ENCODE assay signal across 11 cellular contexts in the genomic region with DNA sequence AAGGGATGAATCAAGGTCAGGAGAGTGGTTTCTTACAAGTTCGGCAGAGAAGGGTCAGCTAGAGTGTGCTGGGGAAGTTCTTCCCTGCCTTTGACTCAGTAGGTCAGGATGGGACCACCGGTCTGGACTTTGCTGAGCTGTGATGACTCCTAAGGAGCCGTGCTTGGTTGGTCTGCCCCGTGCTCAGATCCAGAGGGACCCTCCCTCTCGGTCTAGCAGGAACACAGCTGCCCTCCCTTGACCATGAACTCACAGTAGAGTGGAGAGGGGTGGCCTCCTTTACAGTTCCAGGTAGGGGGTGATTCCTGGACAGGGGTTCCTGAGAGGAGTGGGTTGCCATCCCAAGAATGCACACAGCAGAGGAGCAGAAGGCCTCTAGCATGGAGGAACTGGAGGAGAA. TPM values are rescaled to one million over a fixed set of nuclear protein-coding genes. Genes with fewer than 3 reads are reported as not detected.
DNase-seq lines count a peak whose midpoint lies in the region; ATAC-seq, FAIRE-seq and TF ChIP-seq lines count a peak whose summit lies in the region.
"Had no signal": no experiment of that assay in that cellular context is flagged by ENCODE, and none has a peak within 500 bp of the region (broad histone marks: within the 10 kb centered on the region; RNA-seq: fewer than 3 reads in every experiment).

No MANE protein-coding gene starts in this region.

- no peak for TF ChIP-seq CTCF in NB4 (IDR thresholded peaks at IDR 0.05; ENCODE audit: low read depth, low read length)
- TF ChIP-seq CTCF in K562 (IDR thresholded peaks at IDR 0.05 in 2 of 3, conservative IDR thresholded peaks at IDR 0.05 in 1 of 3; ENCODE audit: insufficient read depth in 2 of 3, low read depth in 1 of 3, low read length in 3 of 3) = no peak
- TF ChIP-seq CTCF in progenitor cell of endocrine pancreas (IDR thresholded peaks at IDR 0.05; ENCODE audit: unreplicated experiment) = no peak

- no peaks in the 10 kb centered on the region for H3K9me3 ChIP-seq in K562 (replicated peaks; ENCODE audit: control insufficient read depth, insufficient read depth, low read depth, low read length)
- H3K9me3 ChIP-seq: testis had no signal

- BruUV-seq in K562 (replicated peaks; lab: Mats Ljungman, UMichigan) = TSS peak; percentile 0

- H3K9ac ChIP-seq in K562 (ENCODE audit: insufficient read depth in 1 of 2, low read depth in 2 of 2, low read length in 2 of 2) = peak overlapping the region; percentile 5 to 63; a peak in 2 of 4 replicates

- peaks cover 77% of the 10 kb centered on the region for H3K36me3 Mint-ChIP-seq in activated CD4-positive, alpha-beta T cell treated with anti-CD3 and anti-CD28 coated beads, Interleukin-2, amount 10 ng/mL, durations not matched to agents 24 days and 14 days (ENCODE audit: low read depth)
- H3K36me3 Mint-ChIP-seq in progenitor cell of endocrine pancreas (ENCODE audit: insufficient read depth) = peaks cover 39% of the 10 kb centered on the region

- peaks cover 84% of the 10 kb centered on the region for H3K79me2 ChIP-seq in K562 (ENCODE audit: control insufficient read depth, insufficient read depth, low read length)

- no peak for TF ChIP-seq POLR2A in NB4 (IDR thresholded peaks at IDR 0.05; ENCODE audit: extremely low read depth, insufficient read length)
- 0 out of 2 replicates have a peak, but pooled peaks have one; percentile 20 for TF ChIP-seq POLR2A in K562 (conservative IDR thresholded peaks at IDR 0.05)

- peak overlapping the region; percentile 89 for H3K4me3 Mint-ChIP-seq in activated CD4-positive, alpha-beta T cell treated with anti-CD3 and anti-CD28 coated beads, Interleukin-2, amount 10 ng/mL, durations not matched to agents 24 days and 14 days
- peak overlapping the region; percentile 14 for H3K4me3 Mint-ChIP-seq in progenitor cell of endocrine pancreas (ENCODE audit: low read depth)

- CTCF ChIA-PET in K562 (lab: Yijun Ruan, JAX; ENCODE audit: low intra/inter-chr PET ratio) = no interaction called here

- TF ChIP-seq RAD21 in K562 (CRISPR knock-in tag; conservative IDR thresholded peaks at IDR 0.05 in 1 of 2, IDR thresholded peaks at IDR 0.05 in 1 of 2) = no peak

- 89% methylated on average over 5 of the region's 5 CpGs for WGBS in K562 (ENCODE audit: insufficient coverage, low coverage, missing lambda C conversion rate)

- H3K36me3 ChIP-seq in K562 (ENCODE audit: control insufficient read depth, insufficient read depth, low read length) = peaks cover 85% of the 10 kb centered on the region

- H3K4me1 ChIP-seq in K562 (replicated peaks in 1 of 2; ENCODE audit: control insufficient read depth in 2 of 2, insufficient read depth in 2 of 2, low read length in 2 of 2) = peaks cover 30 to 41% of the 10 kb centered on the region in 2 experiments

- peaks cover 54% of the 10 kb centered on the region for H4K20me1 ChIP-seq in K562 (replicated peaks; ENCODE audit: control insufficient read depth, insufficient read depth, low read length)

- H3K27me3 ChIP-seq in K562 (ENCODE audit: control insufficient read depth in 2 of 2, insufficient read depth in 2 of 2, low read length in 2 of 2) = no peaks in the 10 kb centered on the region
- H3K27me3 ChIP-seq: testis had no signal

- peak overlapping the region; percentile 32 for H3K4me3 ChIP-seq in NB4 (ENCODE audit: low read depth, low read length)
- H3K4me3 ChIP-seq in K562 = no peak overlapping the region
- H3K4me3 ChIP-seq: testis had no signal

- intact Hi-C loops in activated CD4-positive, alpha-beta T cell treated with anti-CD3 and anti-CD28 coated beads, Interleukin-2, amount 10 ng/mL, durations not matched to agents 24 days and 14 days (cut with micrococcal nuclease) = no loop called here
- intact Hi-C loops in K562 (cut with micrococcal nuclease) = no loop called here

- no peaks in the 10 kb centered on the region for H3K9me3 Mint-ChIP-seq in activated CD4-positive, alpha-beta T cell treated with anti-CD3 and anti-CD28 coated beads, Interleukin-2, amount 10 ng/mL, durations not matched to agents 24 days and 14 days
- no peaks in the 10 kb centered on the region for H3K9me3 Mint-ChIP-seq in progenitor cell of endocrine pancreas (ENCODE audit: low read depth)

- no peak for TF ChIP-seq EP300 in K562 (IDR thresholded peaks at IDR 0.05; ENCODE audit: low read length)

- H3K27me3 Mint-ChIP-seq in activated CD4-positive, alpha-beta T cell treated with anti-CD3 and anti-CD28 coated beads, Interleukin-2, amount 10 ng/mL, durations not matched to agents 24 days and 14 days = no peaks in the 10 kb centered on the region
- no peaks in the 10 kb centered on the region for H3K27me3 Mint-ChIP-seq in progenitor cell of endocrine pancreas

- H3K4me2 ChIP-seq in K562 (ENCODE audit: insufficient read depth, low read length) = peak overlapping the region; percentile 2; the same call in 1 of the 2 replicates

- POLR2A ChIA-PET in K562 (lab: Yijun Ruan, JAX) = interaction anchor here (0.6 to 3.2 kb wide), 6 partner anchors 8 to 170 kb away, joined by 3 to 25 read pairs (median 4); no protein-coding TSS in a partner anchor

- no peak overlapping the region for H2AFZ ChIP-seq in K562 (ENCODE audit: low read depth, low read length)

- in situ Hi-C loops in K562 (cut with MboI) = no loop called here

- FAIRE-seq in K562 (lab: Jason Lieb, UNC) = no peak

- H3K9me1 ChIP-seq in K562 (ENCODE audit: control insufficient read depth, insufficient read depth, low read length) = peaks cover 8% of the 10 kb centered on the region

- peak overlapping the region; percentile 77 for H3K27ac Mint-ChIP-seq in activated CD4-positive, alpha-beta T cell treated with anti-CD3 and anti-CD28 coated beads, Interleukin-2, amount 10 ng/mL, durations not matched to agents 24 days and 14 days
- peak overlapping the region; percentile 68 for H3K27ac Mint-ChIP-seq in progenitor cell of endocrine pancreas

- peak overlapping the region; percentile 38; the same call in 2 of the 3 replicates for H3K27ac ChIP-seq in K562 (ENCODE audit: extremely low read depth, low read depth, low read length)
- H3K27ac ChIP-seq: testis had no signal

- DNase-seq in activated CD4-positive, alpha-beta T cell treated with anti-CD3 and anti-CD28 coated beads, Interleukin-2, amount 10 ng/mL, durations not matched to agents 24 days and 14 days = no peak
- no peak for DNase-seq in activated CD4-positive, alpha-beta T cell treated with anti-CD3 and anti-CD28 coated beads for 4 hours
- DNase-seq in NB4 (ENCODE audit: low read depth) (no peak), K562 (ENCODE audit: extremely low read depth in 1 of 4, low spot score in 3 of 4) (no peak), progenitor cell of endocrine pancreas (ENCODE audit: low spot score, unreplicated experiment) (no peak), T1000 (lab: John Stamatoyannopoulos, UW) (no peak)
- DNase-seq: stimulated activated CD4-positive, alpha-beta T cell treated with anti-CD3 and anti-CD28 coated beads, Interleukin-2, amount 100 ng/mL, for 48 hours; testis had no signal

- H3K4me1 Mint-ChIP-seq in activated CD4-positive, alpha-beta T cell treated with anti-CD3 and anti-CD28 coated beads, Interleukin-2, amount 10 ng/mL, durations not matched to agents 24 days and 14 days = peaks cover 65% of the 10 kb centered on the region
- peaks cover 42% of the 10 kb centered on the region for H3K4me1 Mint-ChIP-seq in progenitor cell of endocrine pancreas (ENCODE audit: low read depth)

- no peak for ATAC-seq in K562
- ATAC-seq in GM21526 (IDR thresholded peaks at IDR 0.05; ENCODE audit: low FRiP score, unreplicated experiment) = no peak
- no peak for ATAC-seq in HG03432 (IDR thresholded peaks at IDR 0.05; ENCODE audit: unreplicated experiment)

RNA-seq across cellular contexts. Expression of gene RPS19, which starts 4.3 kb away (rescaled TPM):
- 2,909 and 2,931 TPM in 2 replicates for total RNA-seq in activated CD4-positive, alpha-beta T cell treated with anti-CD3 and anti-CD28 coated beads, Interleukin-2, amount 10 ng/mL, durations not matched to agents 24 days and 14 days
- 206 and 366 TPM in 2 replicates for total RNA-seq in K562 (2011; cell fraction: chromatin; rRNA removed; ENCODE audit: low replicate concordance)
- total RNA-seq in K562 (2011; cell fraction: nucleolus; rRNA removed) = 541 and 557 TPM in 2 replicates
- 534 and 889 TPM in 2 replicates for total RNA-seq in K562 (2011; cell fraction: nucleoplasm; rRNA removed)
- total RNA-seq in K562 (2014; rRNA removed) = 2,281 and 2,654 TPM in 2 replicates
- 2,194 and 2,528 TPM in 2 replicates for total RNA-seq in K562 (2014; rRNA removed; fragmentation: Illumina TruSeq; extraction: Trizol)
- 2,976 and 3,114 TPM in 2 replicates for total RNA-seq in K562 (2015; rRNA removed; fragmentation: Illumina TruSeq; extraction: Trizol)
- 3,020 and 3,167 TPM in 2 replicates for total RNA-seq in K562 (2021)
- 1,964 and 2,381 TPM in 2 replicates for polyA plus RNA-seq in K562 (2011; rRNA removed)
- polyA plus RNA-seq in K562 (2011; cell fraction: cytosol; rRNA removed) = 4,557 and 6,735 TPM in 2 replicates
- 550 and 673 TPM in 2 replicates for polyA plus RNA-seq in K562 (2011; cell fraction: nucleus; rRNA removed)
- polyA plus RNA-seq in K562 (2012) = 3,411 and 3,853 TPM in 2 replicates
- 2,057 and 2,080 TPM in 2 replicates for polyA plus RNA-seq in K562 (2014; fragmentation: Illumina TruSeq; extraction: Trizol)
- polyA plus RNA-seq in K562 (2014; fragmentation: Nextera tagmentation; extraction: Ambion mirVana) = 1,000 to 10,000 TPM; 3,130 to 3,408 TPM
- polyA plus RNA-seq in K562 (2014; rRNA removed) = 1,986 and 2,747 TPM in 2 replicates
- 324 and 393 TPM in 2 replicates for polyA minus RNA-seq in K562 (2011; rRNA and poly(A)+ RNA removed)
- polyA minus RNA-seq in K562 (2011; cell fraction: cytosol; rRNA and poly(A)+ RNA removed) = 1,276 and 1,752 TPM in 2 replicates
- 176 and 348 TPM in 2 replicates for polyA minus RNA-seq in K562 (2011; cell fraction: nucleus; rRNA and poly(A)+ RNA removed)
- 2,232 and 2,439 TPM in 2 replicates for total RNA-seq in progenitor cell of endocrine pancreas

RNA-seq across cellular contexts. Expression of gene CD79A, which starts 12.7 kb away (rescaled TPM):
- 2.6 and 2.7 TPM in 2 replicates for total RNA-seq in activated CD4-positive, alpha-beta T cell treated with anti-CD3 and anti-CD28 coated beads, Interleukin-2, amount 10 ng/mL, durations not matched to agents 24 days and 14 days
- 0.23 TPM in 1 of 2 replicates, not detected in the other for total RNA-seq in K562 (2011; cell fraction: chromatin; rRNA removed; ENCODE audit: low replicate concordance)
- total RNA-seq in K562 (2011; cell fraction: nucleolus; rRNA removed) = 0.33 and 0.53 TPM in 2 replicates
- total RNA-seq in K562 (2011; cell fraction: nucleoplasm; rRNA removed) = not detected in 2 replicates
- total RNA-seq in K562 (2014; rRNA removed) (not detected in 2 replicates), K562 (2014; rRNA removed; fragmentation: Illumina TruSeq; extraction: Trizol) (not detected in 2 replicates), K562 (2015; rRNA removed; fragmentation: Illumina TruSeq; extraction: Trizol) (0.11 and 0.19 TPM in 2 replicates), K562 (2021) (0.38 and 0.42 TPM in 2 replicates), progenitor cell of endocrine pancreas (0.36 and 0.78 TPM in 2 replicates)
- polyA plus RNA-seq in K562 (2011; rRNA removed) (0.10 and 0.37 TPM in 2 replicates), K562 (2014; fragmentation: Illumina TruSeq; extraction: Trizol) (0.22 TPM in 1 of 2 replicates, not detected in the other), K562 (2014; fragmentation: Nextera tagmentation; extraction: Ambion mirVana) (under 1 TPM in 1 of 2 experiments, not detected in 1; 0.04 TPM), K562 (2014; rRNA removed) (0.72 TPM in 1 of 2 replicates, not detected in the other)
- polyA plus RNA-seq in K562 (2011; cell fraction: cytosol; rRNA removed) = 0.42 and 0.46 TPM in 2 replicates
- polyA plus RNA-seq in K562 (2011; cell fraction: nucleus; rRNA removed) = 0.17 and 0.28 TPM in 2 replicates
- polyA plus RNA-seq in K562 (2012) = 0.21 and 0.30 TPM in 2 replicates
- not detected in 2 replicates for polyA minus RNA-seq in K562 (2011; rRNA and poly(A)+ RNA removed)
- not detected in 2 replicates for polyA minus RNA-seq in K562 (2011; cell fraction: cytosol; rRNA and poly(A)+ RNA removed)
- not detected in 2 replicates for polyA minus RNA-seq in K562 (2011; cell fraction: nucleus; rRNA and poly(A)+ RNA removed)
- total RNA-seq: HT1080 had no signal

RNA-seq across cellular contexts. Expression of gene ARHGEF1, which starts 18.6 kb away (rescaled TPM):
- 365 and 378 TPM in 2 replicates for total RNA-seq in activated CD4-positive, alpha-beta T cell treated with anti-CD3 and anti-CD28 coated beads, Interleukin-2, amount 10 ng/mL, durations not matched to agents 24 days and 14 days
- 190 and 355 TPM in 2 replicates for total RNA-seq in K562 (2011; cell fraction: chromatin; rRNA removed; ENCODE audit: low replicate concordance)
- 134 and 150 TPM in 2 replicates for total RNA-seq in K562 (2011; cell fraction: nucleolus; rRNA removed)
- total RNA-seq in K562 (2011; cell fraction: nucleoplasm; rRNA removed) = 174 and 273 TPM in 2 replicates
- total RNA-seq in K562 (2014; rRNA removed) (56.7 and 79.1 TPM in 2 replicates), K562 (2014; rRNA removed; fragmentation: Illumina TruSeq; extraction: Trizol) (8.3 and 11.2 TPM in 2 replicates), K562 (2015; rRNA removed; fragmentation: Illumina TruSeq; extraction: Trizol) (27.1 and 27.5 TPM in 2 replicates), K562 (2021) (126 and 149 TPM in 2 replicates), progenitor cell of endocrine pancreas (109 and 112 TPM in 2 replicates)
- polyA plus RNA-seq in K562 (2011; rRNA removed) (29.8 and 50.5 TPM in 2 replicates), K562 (2014; fragmentation: Illumina TruSeq; extraction: Trizol) (39.8 and 71.1 TPM in 2 replicates), K562 (2014; fragmentation: Nextera tagmentation; extraction: Ambion mirVana) (1 to 10 TPM; 1.9 to 4.4 TPM), K562 (2014; rRNA removed) (86.0 and 112 TPM in 2 replicates)
- 56.0 and 95.1 TPM in 2 replicates for polyA plus RNA-seq in K562 (2011; cell fraction: cytosol; rRNA removed)
- 165 and 197 TPM in 2 replicates for polyA plus RNA-seq in K562 (2011; cell fraction: nucleus; rRNA removed)
- 74.3 and 126 TPM in 2 replicates for polyA plus RNA-seq in K562 (2012)
- polyA minus RNA-seq in K562 (2011; rRNA and poly(A)+ RNA removed) = 15.0 and 21.2 TPM in 2 replicates
- polyA minus RNA-seq in K562 (2011; cell fraction: cytosol; rRNA and poly(A)+ RNA removed) = 48.5 and 52.9 TPM in 2 replicates
- polyA minus RNA-seq in K562 (2011; cell fraction: nucleus; rRNA and poly(A)+ RNA removed) = 38.0 and 42.7 TPM in 2 replicates

RNA-seq across cellular contexts. Expression of gene DMRTC2, which starts 19.5 kb away (rescaled TPM):
- total RNA-seq in activated CD4-positive, alpha-beta T cell treated with anti-CD3 and anti-CD28 coated beads, Interleukin-2, amount 10 ng/mL, durations not matched to agents 24 days and 14 days = not detected in 2 replicates
- not detected in 2 replicates for total RNA-seq in K562 (2011; cell fraction: chromatin; rRNA removed; ENCODE audit: low replicate concordance)
- not detected in 2 replicates for total RNA-seq in K562 (2011; cell fraction: nucleolus; rRNA removed)
- not detected in 2 replicates for total RNA-seq in K562 (2011; cell fraction: nucleoplasm; rRNA removed)
- not detected in 2 replicates for total RNA-seq in K562 (2014; rRNA removed)
- not detected in 2 replicates for total RNA-seq in K562 (2014; rRNA removed; fragmentation: Illumina TruSeq; extraction: Trizol)
- total RNA-seq in K562 (2015; rRNA removed; fragmentation: Illumina TruSeq; extraction: Trizol) = not detected in 2 replicates
- not detected in 2 replicates for total RNA-seq in K562 (2021)
- polyA plus RNA-seq in K562 (2011; rRNA removed) = not detected in 2 replicates
- not detected in 2 replicates for polyA plus RNA-seq in K562 (2011; cell fraction: cytosol; rRNA removed)
- polyA plus RNA-seq in K562 (2011; cell fraction: nucleus; rRNA removed) = not detected in 2 replicates
- 0.03 TPM in 1 of 2 replicates, not detected in the other for polyA plus RNA-seq in K562 (2012)
- not detected in 2 replicates for polyA plus RNA-seq in K562 (2014; fragmentation: Illumina TruSeq; extraction: Trizol)
- under 1 TPM in 1 of 2 experiments, not detected in 1; 0.03 TPM for polyA plus RNA-seq in K562 (2014; fragmentation: Nextera tagmentation; extraction: Ambion mirVana)
- 0.04 TPM in 1 of 2 replicates, not detected in the other for polyA plus RNA-seq in K562 (2014; rRNA removed)
- not detected in 2 replicates for polyA minus RNA-seq in K562 (2011; rRNA and poly(A)+ RNA removed)
- not detected in 2 replicates for polyA minus RNA-seq in K562 (2011; cell fraction: cytosol; rRNA and poly(A)+ RNA removed)
- not detected in 2 replicates for polyA minus RNA-seq in K562 (2011; cell fraction: nucleus; rRNA and poly(A)+ RNA removed)
- total RNA-seq in progenitor cell of endocrine pancreas = not detected in 2 replicates
- total RNA-seq: HT1080 had no signal

RNA-seq across cellular contexts. Expression of gene LYPD4, which starts 19.9 kb away (rescaled TPM):
- not detected in 2 replicates for total RNA-seq in activated CD4-positive, alpha-beta T cell treated with anti-CD3 and anti-CD28 coated beads, Interleukin-2, amount 10 ng/mL, durations not matched to agents 24 days and 14 days
- total RNA-seq in K562 (2011; cell fraction: chromatin; rRNA removed; ENCODE audit: low replicate concordance) = not detected in 2 replicates
- not detected in 2 replicates for total RNA-seq in K562 (2011; cell fraction: nucleolus; rRNA removed)
- not detected in 2 replicates for total RNA-seq in K562 (2011; cell fraction: nucleoplasm; rRNA removed)
- total RNA-seq in K562 (2014; rRNA removed) (0.29 TPM in 1 of 2 replicates, not detected in the other), K562 (2014; rRNA removed; fragmentation: Illumina TruSeq; extraction: Trizol) (not detected in 2 replicates), K562 (2015; rRNA removed; fragmentation: Illumina TruSeq; extraction: Trizol) (not detected in 2 replicates), K562 (2021) (not detected in 2 replicates), progenitor cell of endocrine pancreas (not detected in 2 replicates)
- polyA plus RNA-seq in K562 (2011; rRNA removed) (not detected in 2 replicates), K562 (2014; fragmentation: Illumina TruSeq; extraction: Trizol) (not detected in 2 replicates), K562 (2014; fragmentation: Nextera tagmentation; extraction: Ambion mirVana) (under 1 TPM in 1 of 2 experiments, not detected in 1; 0.11 TPM), K562 (2014; rRNA removed) (not detected in 2 replicates)
- 0.06 TPM in 1 of 2 replicates, not detected in the other for polyA plus RNA-seq in K562 (2011; cell fraction: cytosol; rRNA removed)
- not detected in 2 replicates for polyA plus RNA-seq in K562 (2011; cell fraction: nucleus; rRNA removed)
- 0.04 and 0.78 TPM in 2 replicates for polyA plus RNA-seq in K562 (2012)
- polyA minus RNA-seq in K562 (2011; rRNA and poly(A)+ RNA removed) = not detected in 2 replicates
- polyA minus RNA-seq in K562 (2011; cell fraction: cytosol; rRNA and poly(A)+ RNA removed) = not detected in 2 replicates
- polyA minus RNA-seq in K562 (2011; cell fraction: nucleus; rRNA and poly(A)+ RNA removed) = not detected in 2 replicates
- total RNA-seq: HT1080 had no signal
